20 cellular contexts compared by ENCODE assay signal in genomic region chr3:18436213-18436612, GRCh38. TPM values are rescaled to one million over a fixed set of nuclear protein-coding genes. Genes with fewer than 3 reads are reported as not detected.
A peak's percentile ranks its signal among the peaks of the same experiment; 100 is the strongest.
DNase-seq lines count a peak whose midpoint lies in the region; ATAC-seq and TF ChIP-seq lines count a peak whose summit lies in the region.
"Had no signal": no experiment of that assay in that cellular context is flagged by ENCODE, and none has a peak within 500 bp of the region (broad histone marks: within the 10 kb centered on the region; RNA-seq: fewer than 3 reads in every experiment).

No MANE protein-coding gene starts in this region.

- H3K4me3 ChIP-seq in right cardiac atrium (ENCODE audit: low read length) (no peak overlapping the region), Peyer's patch (no peak overlapping the region)
- H3K4me3 ChIP-seq: thoracic aorta had no signal

- TF ChIP-seq CTCF in Peyer's patch (IDR thresholded peaks at IDR 0.05), result no peak

- no peak overlapping the region for H3K27ac ChIP-seq in right cardiac atrium (ENCODE audit: low read length)
- H3K27ac ChIP-seq in Peyer's patch, result no peak overlapping the region
- H3K27ac ChIP-seq: thoracic aorta had no signal

- no peaks in the 10 kb centered on the region for H3K36me3 ChIP-seq in Peyer's patch
- H3K36me3 ChIP-seq: thoracic aorta had no signal

- H3K9me3 ChIP-seq in right cardiac atrium (ENCODE audit: control insufficient read depth, low read length) (no peaks in the 10 kb centered on the region), Peyer's patch (no peaks in the 10 kb centered on the region)
- H3K9me3 ChIP-seq: thoracic aorta had no signal

- H3K27me3 ChIP-seq in right cardiac atrium (ENCODE audit: control insufficient read depth, insufficient read depth) (peaks cover 2% of the 10 kb centered on the region), Peyer's patch (no peaks in the 10 kb centered on the region)

- peaks cover 52% of the 10 kb centered on the region for H3K4me1 Mint-ChIP-seq in activated T-cell treated with anti-CD3 and anti-CD28 coated beads, Interleukin-2, amount 50 U/mL, for 24 hours (ENCODE audit: low read depth)
- H3K4me1 Mint-ChIP-seq in activated CD8-positive, alpha-beta T cell treated with anti-CD3 and anti-CD28 coated beads, Interleukin-2, amount 10 ng/mL, durations not matched to agents 7 days and 5 days (ENCODE audit: low read depth), result peaks cover 58% of the 10 kb centered on the region
- peaks cover 54 to 71% of the 10 kb centered on the region in 2 donors for H3K4me1 Mint-ChIP-seq in natural killer cell treated with Interleukin-12 subunit alpha and Interleukin-12 subunit beta and Interleukin-15 and Interleukin-18, amount 100 ng/mL, for 72 hours (ENCODE audit: low read depth in 2 of 2)

- CTCF ChIA-PET in HEK293T (lab: Yijun Ruan, JAX), result interaction anchor here (0.6 kb wide), 1 partner anchor 79 kb away, joined by 3 read pairs; no protein-coding TSS in a partner anchor
- CTCF ChIA-PET in activated CD8-positive, alpha-beta T cell treated with anti-CD3 and anti-CD28 coated beads, Interleukin-2, amount 10 ng/mL, durations not matched to agents 7 days and 5 days (lab: Charles Lee), result interaction anchor here (1.1 to 2.2 kb wide), 5 partner anchors 8 to 321 kb away, joined by 4 to 9 read pairs (median 4); no protein-coding TSS in a partner anchor

- intact Hi-C loops in right cardiac atrium (cut with DNase I), result no loop called here

- H3K27me3 Mint-ChIP-seq in activated T-cell treated with anti-CD3 and anti-CD28 coated beads, Interleukin-2, amount 50 U/mL, for 24 hours, result no peaks in the 10 kb centered on the region
- H3K27me3 Mint-ChIP-seq in activated CD8-positive, alpha-beta T cell treated with anti-CD3 and anti-CD28 coated beads, Interleukin-2, amount 10 ng/mL, durations not matched to agents 7 days and 5 days (ENCODE audit: low read depth), result no peaks in the 10 kb centered on the region
- H3K27me3 Mint-ChIP-seq in natural killer cell treated with Interleukin-12 subunit alpha and Interleukin-12 subunit beta and Interleukin-15 and Interleukin-18, amount 100 ng/mL, for 72 hours, result no peaks in the 10 kb centered on the region

- no peak for DNase-seq in activated T-cell treated with anti-CD3 and anti-CD28 coated beads, Interleukin-2, amount 50 U/mL, for 24 hours
- DNase-seq in activated T-cell treated with anti-CD3 and anti-CD28 coated beads, Interleukin-2, amount 50 U/mL, for 1 hour, result no peak
- no peak for DNase-seq in HEK293T (ENCODE audit: extremely low spot score)
- DNase-seq in activated CD8-positive, alpha-beta T cell treated with anti-CD3 and anti-CD28 coated beads, Interleukin-2, amount 10 ng/mL, durations not matched to agents 7 days and 5 days, result no peak
- DNase-seq in natural killer cell treated with Interleukin-12 subunit alpha and Interleukin-12 subunit beta and Interleukin-15 and Interleukin-18, amount 100 ng/mL, for 72 hours (ENCODE audit: low spot score), result no peak
- no peak for DNase-seq in right cardiac atrium
- DNase-seq in Peyer's patch, result no peak
- DNase-seq: activated CD8-positive, alpha-beta memory T cell treated with anti-CD3 and anti-CD28 coated beads for 24 hours; activated gamma-delta T cell treated with Interleukin-2 at 50 U/mL for 16 hours; DND-41; head of caudate nucleus; HFFc6; NCI-H1694; NK-92 treated with Interleukin-12 subunit alpha and Interleukin-12 subunit beta, amount 100 ng/mL, for 24 hours; nucleus accumbens; retina; stimulated activated CD4-positive, alpha-beta T cell treated with anti-CD3 and anti-CD28 coated beads, Interleukin-12 subunit alpha, Interleukin-12 subunit beta, amount 100 ng/mL, for 4 hours; stimulated activated CD8-positive, alpha-beta memory T cell treated with anti-CD3 and anti-CD28 coated beads, Interleukin-4, amount 100 ng/mL, for 48 hours had no signal

- TF ChIP-seq POLR2A in Peyer's patch (IDR thresholded peaks at IDR 0.05), result no peak

- H3K4me3 Mint-ChIP-seq in activated T-cell treated with anti-CD3 and anti-CD28 coated beads, Interleukin-2, amount 50 U/mL, for 24 hours, result peak overlapping the region; percentile 83
- H3K4me3 Mint-ChIP-seq in activated CD8-positive, alpha-beta T cell treated with anti-CD3 and anti-CD28 coated beads, Interleukin-2, amount 10 ng/mL, durations not matched to agents 7 days and 5 days, result peak overlapping the region; percentile 86
- peak overlapping the region; percentile 67 for H3K4me3 Mint-ChIP-seq in natural killer cell treated with Interleukin-12 subunit alpha and Interleukin-12 subunit beta and Interleukin-15 and Interleukin-18, amount 100 ng/mL, for 72 hours
- H3K4me3 Mint-ChIP-seq: HFFc6 had no signal

- 92% methylated on average over 2 of the region's 2 CpGs for WGBS in right cardiac atrium

- POLR2A ChIA-PET in HEK293T (lab: Yijun Ruan, JAX), result no interaction called here
- POLR2A ChIA-PET in activated CD8-positive, alpha-beta T cell treated with anti-CD3 and anti-CD28 coated beads, Interleukin-2, amount 10 ng/mL, durations not matched to agents 7 days and 5 days (lab: Charles Lee), result interaction anchor here (0.6 to 10.7 kb wide), 7 partner anchors 9 to 280 kb away, joined by 3 to 265 read pairs (median 18); partner anchors contain the start of gene SATB1

- peak overlapping the region; percentile 95 for H3K27ac Mint-ChIP-seq in activated T-cell treated with anti-CD3 and anti-CD28 coated beads, Interleukin-2, amount 50 U/mL, for 24 hours
- H3K27ac Mint-ChIP-seq in activated CD8-positive, alpha-beta T cell treated with anti-CD3 and anti-CD28 coated beads, Interleukin-2, amount 10 ng/mL, durations not matched to agents 7 days and 5 days, result peak overlapping the region; percentile 92
- H3K27ac Mint-ChIP-seq in natural killer cell treated with Interleukin-12 subunit alpha and Interleukin-12 subunit beta and Interleukin-15 and Interleukin-18, amount 100 ng/mL, for 72 hours, result peak overlapping the region; percentile 38 to 74
- H3K27ac Mint-ChIP-seq: HFFc6 had no signal

- peaks cover 93% of the 10 kb centered on the region for H3K36me3 Mint-ChIP-seq in activated T-cell treated with anti-CD3 and anti-CD28 coated beads, Interleukin-2, amount 50 U/mL, for 24 hours (ENCODE audit: low read depth)
- H3K36me3 Mint-ChIP-seq in activated CD8-positive, alpha-beta T cell treated with anti-CD3 and anti-CD28 coated beads, Interleukin-2, amount 10 ng/mL, durations not matched to agents 7 days and 5 days (ENCODE audit: low read depth), result peaks cover 74% of the 10 kb centered on the region
- H3K36me3 Mint-ChIP-seq in natural killer cell treated with Interleukin-12 subunit alpha and Interleukin-12 subunit beta and Interleukin-15 and Interleukin-18, amount 100 ng/mL, for 72 hours, result peaks cover 39% of the 10 kb centered on the region

- H3K4me1 ChIP-seq in right cardiac atrium (ENCODE audit: control insufficient read depth, insufficient read depth, low read length) (no peaks in the 10 kb centered on the region), Peyer's patch (no peaks in the 10 kb centered on the region)

- no peaks in the 10 kb centered on the region for H3K9me3 Mint-ChIP-seq in activated T-cell treated with anti-CD3 and anti-CD28 coated beads, Interleukin-2, amount 50 U/mL, for 24 hours
- no peaks in the 10 kb centered on the region for H3K9me3 Mint-ChIP-seq in activated CD8-positive, alpha-beta T cell treated with anti-CD3 and anti-CD28 coated beads, Interleukin-2, amount 10 ng/mL, durations not matched to agents 7 days and 5 days (ENCODE audit: insufficient read depth)
- H3K9me3 Mint-ChIP-seq in natural killer cell treated with Interleukin-12 subunit alpha and Interleukin-12 subunit beta and Interleukin-15 and Interleukin-18, amount 100 ng/mL, for 72 hours, result no peaks in the 10 kb centered on the region
- H3K9me3 Mint-ChIP-seq: HFFc6 had no signal

- ATAC-seq in activated CD8-positive, alpha-beta T cell treated with anti-CD3 and anti-CD28 coated beads, Interleukin-2, amount 10 ng/mL, durations not matched to agents 7 days and 5 days, result no peak
- ATAC-seq in natural killer cell treated with Interleukin-12 subunit alpha and Interleukin-12 subunit beta and Interleukin-15 and Interleukin-18, amount 100 ng/mL, for 72 hours, result no peak
- ATAC-seq in right cardiac atrium, result no peak
- ATAC-seq in HG02798 (IDR thresholded peaks at IDR 0.05; ENCODE audit: poor library complexity, unreplicated experiment), result no peak

TF ChIP-seq in HEK293T, 16 proteins besides CTCF, POLR2A, EP300 and RAD21:
- TF ChIP-seq L3MBTL2 (conservative IDR thresholded peaks at IDR 0.05), result no peak
- TF ChIP-seq ZNF384 (IDR thresholded peaks at IDR 0.05), result peak; percentile 42; the same call in 1 of the 2 replicates

RNA-seq across cellular contexts. Expression of gene SATB1, which starts 11.1 kb away (rescaled TPM):
- total RNA-seq in activated CD8-positive, alpha-beta T cell treated with anti-CD3 and anti-CD28 coated beads, Interleukin-2, amount 10 ng/mL, durations not matched to agents 7 days and 5 days, result 100 to 1,000 TPM; 268 to 273 TPM
- 100 to 1,000 TPM; 401 to 512 TPM for total RNA-seq in natural killer cell treated with Interleukin-12 subunit alpha and Interleukin-12 subunit beta and Interleukin-15 and Interleukin-18, amount 100 ng/mL, for 72 hours
- total RNA-seq in right cardiac atrium, result 10 to 100 TPM; 32.7 to 48.3 (median 38.0) TPM
- polyA plus RNA-seq in right cardiac atrium, result 21.5 TPM
- 100 to 1,000 TPM in 1 of 4 donors, 10 to 100 TPM in 3; 46.6 to 101 (median 63.2) TPM for total RNA-seq in Peyer's patch
